Comparison of ENCODE assay signal across 8 cellular contexts in genomic region chr11:18321991-18322711, GRCh38. TPM values are rescaled to one million over a fixed set of nuclear protein-coding genes. Genes with fewer than 3 reads are reported as not detected.
DNase-seq lines count a peak whose midpoint lies in the region; ATAC-seq and TF ChIP-seq lines count a peak whose summit lies in the region.

TSS of gene GTF2H1 (plus strand) at chr11:18322567. CDS start at chr11:18333075, 10,508 bp downstream.
TSS of gene HPS5 (minus strand) at chr11:18322140. CDS start at chr11:18317858, 4,282 bp downstream.

- DNase-seq in AG04450 (ENCODE audit: low read depth, low spot score): peak; percentile 96
- DNase-seq in NCI-H226: peak; percentile 97
- peak; percentile 93 for DNase-seq in activated B cell treated with CpG ODN at 0.5 μM for 24 hours
- DNase-seq in caudate nucleus (lab: John Stamatoyannopoulos, UW): peak; percentile 41 to 99 (median 95)
- peak; percentile 96 to 98 (median 98) for DNase-seq in immature natural killer cell
- peak; percentile 98 for DNase-seq in spleen

- intact Hi-C loops in activated B cell treated with CpG ODN at 0.5 μM for 24 hours (cut with micrococcal nuclease) (loop anchor here (1.0 to 10.0 kb wide), 12 partner anchors 11 to 970 kb away; partner anchors contain the start of genes IGSF22, LDHA, NCR3LG1 and SAAL1), spleen (cut with DNase I; ENCODE audit: low total_unique reads) (loop anchor here (5.0 kb wide), 1 partner anchor 75 kb away; no protein-coding TSS in a partner anchor)

- no peaks in the 10 kb centered on the region for H3K27me3 ChIP-seq in AG04450 (ENCODE audit: control insufficient read depth, insufficient read depth, low read length)
- no peaks in the 10 kb centered on the region for H3K27me3 ChIP-seq in spleen (replicated peaks in 1 of 7)

- no peaks in the 10 kb centered on the region for H3K9me3 Mint-ChIP-seq in activated B cell treated with CpG ODN at 0.5 μM for 24 hours
- H3K9me3 Mint-ChIP-seq in immature natural killer cell: no peaks in the 10 kb centered on the region

- peaks cover 0 to 30% (median 11%) of the 10 kb centered on the region in 6 donors for H3K36me3 ChIP-seq in spleen

- H3K36me3 Mint-ChIP-seq in activated B cell treated with CpG ODN at 0.5 μM for 24 hours (ENCODE audit: low read depth) (peaks cover 59% of the 10 kb centered on the region), immature natural killer cell (peaks cover 0 to 3% (median 0%) of the 10 kb centered on the region in 3 donors)

- TF ChIP-seq CTCF in AG04450 (IDR thresholded peaks at IDR 0.05; ENCODE audit: low read depth, low read length) (no peak), activated B cell treated with CpG ODN at 0.5 μM for 24 hours (IDR thresholded peaks at IDR 0.05) (no peak), spleen (IDR thresholded peaks at IDR 0.05 in 8 of 11, conservative IDR thresholded peaks at IDR 0.05 in 3 of 11) (peak in 2 of 11 experiments; percentile 9 to 16)

- H3K27ac Mint-ChIP-seq in activated B cell treated with CpG ODN at 0.5 μM for 24 hours (peak within 1 kb of the TSS; percentile 100), immature natural killer cell (peak within 1 kb of the TSS; percentile 99 to 100 (median 100))

- ATAC-seq in GM18909 (IDR thresholded peaks at IDR 0.05; ENCODE audit: poor library complexity, unreplicated experiment) (peak; percentile 89), HG03175 (IDR thresholded peaks at IDR 0.05; ENCODE audit: unreplicated experiment) (peak; percentile 89), activated B cell treated with CpG ODN at 0.5 μM for 24 hours (ENCODE audit: low read depth) (peak; percentile 87)

- H3K9me3 ChIP-seq in AG04450 (ENCODE audit: control insufficient read depth, insufficient read depth, low read length) (no peaks in the 10 kb centered on the region), spleen (no peaks in the 10 kb centered on the region)

- 0 to 2% (median 0%) methylated on average over 33 to 61 of the region's 61 CpGs for WGBS in spleen, 5 donors

- peak; percentile 60 to 97 (median 82) for TF ChIP-seq POLR2A in spleen (IDR thresholded peaks at IDR 0.05)

- peak within 1 kb of the TSS; percentile 87 for H3K4me3 ChIP-seq in AG04450 (ENCODE audit: low read depth, low read length)
- peak within 1 kb of the TSS; percentile 44 to 84 (median 70) for H3K4me3 ChIP-seq in spleen

- H3K4me1 ChIP-seq in spleen: peaks cover 40 to 86% (median 60%) of the 10 kb centered on the region in 6 donors

- H3K4me3 Mint-ChIP-seq in activated B cell treated with CpG ODN at 0.5 μM for 24 hours: peak within 1 kb of the TSS; percentile 99
- peak within 1 kb of the TSS; percentile 95 to 100 (median 99) for H3K4me3 Mint-ChIP-seq in immature natural killer cell

- peak within 1 kb of the TSS; percentile 93 for H3K27ac ChIP-seq in AG04450 (ENCODE audit: low read depth, low read length)
- peak within 1 kb of the TSS; percentile 99 for H3K27ac ChIP-seq in caudate nucleus (ENCODE audit: low read depth, low read length)
- H3K27ac ChIP-seq in spleen: peak within 1 kb of the TSS; percentile 94 to 99 (median 98)

- POLR2A ChIA-PET in AG04450 (lab: Yijun Ruan, JAX) (interaction anchor here (0.5 to 3.4 kb wide), 6 partner anchors 10 to 1245 kb away, joined by 3 to 40 read pairs (median 3); partner anchors contain the start of genes LDHA and RPS13), activated B cell treated with CpG ODN at 0.5 μM for 24 hours (lab: Charles Lee) (interaction anchor here (0.6 to 4.4 kb wide), 22 partner anchors 8 to 312 kb away, joined by 3 to 69 read pairs (median 5); partner anchors contain the start of genes LDHA, SAAL1, SERGEF and SPTY2D1)

- H3K27me3 Mint-ChIP-seq in activated B cell treated with CpG ODN at 0.5 μM for 24 hours (no peaks in the 10 kb centered on the region), immature natural killer cell (ENCODE audit: low read depth in 3 of 3) (peaks cover 8 to 18% (median 12%) of the 10 kb centered on the region in 3 donors)

- CTCF ChIA-PET in AG04450 (lab: Charles Lee) (interaction anchor here (0.6 to 1.7 kb wide), 3 partner anchors 10 to 290 kb away, joined by 3 to 10 read pairs (median 3); no protein-coding TSS in a partner anchor), activated B cell treated with CpG ODN at 0.5 μM for 24 hours (lab: Charles Lee) (interaction anchor here (1.0 to 2.4 kb wide), 3 partner anchors 57 to 78 kb away, joined by 3 to 8 read pairs (median 3); partner anchors contain the start of gene LDHA)

- peaks cover 70% of the 10 kb centered on the region for H3K4me1 Mint-ChIP-seq in activated B cell treated with CpG ODN at 0.5 μM for 24 hours
- H3K4me1 Mint-ChIP-seq in immature natural killer cell: peaks cover 52 to 81% of the 10 kb centered on the region in 2 donors

RNA-seq across cellular contexts. Expression of gene GTF2H1, which starts in this region (rescaled TPM):
- polyA plus RNA-seq in AG04450 (2011; rRNA removed): 40.0 and 53.2 TPM in 2 replicates
- polyA minus RNA-seq in AG04450 (2011; rRNA and poly(A)+ RNA removed): 25.2 and 37.8 TPM in 2 replicates
- total RNA-seq in activated B cell treated with CpG ODN at 0.5 μM for 24 hours: 60.3 and 71.5 TPM in 2 replicates
- 10 to 100 TPM; 24.3 to 33.8 (median 27.2) TPM for polyA plus RNA-seq in immature natural killer cell
- total RNA-seq in spleen: 10 to 100 TPM; 39.6 to 65.4 (median 52.0) TPM
- 10 to 100 TPM; 18.1 to 25.1 (median 20.2) TPM for polyA plus RNA-seq in spleen

RNA-seq across cellular contexts. Expression of gene HPS5, which starts in this region (rescaled TPM):
- 12.5 and 14.9 TPM in 2 replicates for polyA plus RNA-seq in AG04450 (2011; rRNA removed)
- polyA minus RNA-seq in AG04450 (2011; rRNA and poly(A)+ RNA removed): 11.2 and 16.5 TPM in 2 replicates
- total RNA-seq in activated B cell treated with CpG ODN at 0.5 μM for 24 hours: 42.6 and 51.0 TPM in 2 replicates
- polyA plus RNA-seq in immature natural killer cell: 10 to 100 TPM; 10.4 to 15.1 (median 13.0) TPM
- 10 to 100 TPM; 25.9 to 35.7 (median 30.0) TPM for total RNA-seq in spleen
- polyA plus RNA-seq in spleen: 10 to 100 TPM; 10.3 to 14.1 (median 11.1) TPM

Comparison
In these comparisons a context has a peak if more than half of its experiments do, and no peak if none do; other contexts are left out.
1. Peak in every context shown above with its lines: DNase-seq, ATAC-seq, H3K4me3 ChIP-seq and H3K27ac ChIP-seq.